In genomic region chr1:37475380-37476086, GRCh38 we compare ENCODE assay signal across 8 cellular contexts. TPM values are rescaled to one million over a fixed set of nuclear protein-coding genes. Genes with fewer than 3 reads are reported as not detected.
DNase-seq lines count a peak whose midpoint lies in the region; TF ChIP-seq lines count a peak whose summit lies in the region.

No MANE protein-coding gene starts in this region.

- H3K9me3 ChIP-seq in right atrium auricular region = no peaks in the 10 kb centered on the region
- no peaks in the 10 kb centered on the region for H3K9me3 ChIP-seq in ascending aorta

- DNase-seq in right atrium auricular region (ENCODE audit: low spot score) (no peak), cardiac septum (ENCODE audit: low spot score) (no peak), ascending aorta (ENCODE audit: low spot score in 2 of 2) (peak in 1 of 2 donors; percentile 66), lower leg skin (ENCODE audit: low spot score in 2 of 2) (no peak), NAMALWA (ENCODE audit: low spot score) (no peak), NCI-H2196 treated with DMSO at 0.1 percent for 48 hours (lab: John Stamatoyannopoulos, UW; ENCODE audit: unreplicated experiment) (no peak), RPMI8226 (no peak)

- WGBS in lower leg skin, 2 donors = 62 to 65% methylated on average over 15 to 23 of the region's 24 CpGs
- 87% methylated on average over 24 of the region's 24 CpGs for WGBS in urinary bladder

- peak overlapping the region; percentile 94 to 97 for H3K27ac ChIP-seq in right atrium auricular region
- peak overlapping the region; percentile 99 for H3K27ac ChIP-seq in ascending aorta
- H3K27ac ChIP-seq in urinary bladder (ENCODE audit: low read depth) = peak overlapping the region; percentile 73

- no peak for TF ChIP-seq POLR2A in lower leg skin (IDR thresholded peaks at IDR 0.05)

- H3K4me3 ChIP-seq in right atrium auricular region (peak overlapping the region; percentile 89 to 96), ascending aorta (peak overlapping the region; percentile 81 to 95), lower leg skin (ENCODE audit: low read depth, poor library complexity, severe bottlenecking) (peak overlapping the region; percentile 57), urinary bladder (ENCODE audit: low read depth, low read length) (peak overlapping the region; percentile 77)

- intact Hi-C loops in cardiac septum (cut with DNase I) (no loop called here), ascending aorta (cut with DNase I) (loop anchor here (10.0 kb wide), 2 partner anchors 519 to 1091 kb away; partner anchors contain the start of genes SF3A3 and STK40), lower leg skin (cut with DNase I; ENCODE audit: low total_unique reads) (no loop called here)

- TF ChIP-seq CTCF in right atrium auricular region (IDR thresholded peaks at IDR 0.05) (no peak), ascending aorta (IDR thresholded peaks at IDR 0.05) (no peak), lower leg skin (IDR thresholded peaks at IDR 0.05) (no peak)

- H3K27me3 ChIP-seq in right atrium auricular region (no peaks in the 10 kb centered on the region), ascending aorta (no peaks in the 10 kb centered on the region)

- H3K36me3 ChIP-seq in right atrium auricular region (peaks cover 31% of the 10 kb centered on the region), ascending aorta (peaks cover 9 to 16% of the 10 kb centered on the region in 2 donors), urinary bladder (ENCODE audit: insufficient read depth) (no peaks in the 10 kb centered on the region)

- peaks cover 0 to 87% of the 10 kb centered on the region in 2 donors for H3K4me1 ChIP-seq in right atrium auricular region
- peaks cover 47 to 80% of the 10 kb centered on the region in 2 donors for H3K4me1 ChIP-seq in ascending aorta
- H3K4me1 ChIP-seq in urinary bladder (ENCODE audit: insufficient read depth) = no peaks in the 10 kb centered on the region

RNA-seq across cellular contexts. Expression of gene ZC3H12A, which starts 1.2 kb away (rescaled TPM):
- total RNA-seq in right atrium auricular region (10 to 100 TPM in 1 of 2 donors, 1 to 10 TPM in 1; 9.4 to 13.5 TPM), cardiac septum (3.3 TPM), ascending aorta (12.8 TPM), lower leg skin (10 to 100 TPM; 36.0 to 42.9 (median 39.0) TPM), urinary bladder (4.2 TPM)
- 10.9 TPM for polyA plus RNA-seq in urinary bladder

RNA-seq across cellular contexts. Expression of gene MEAF6, which starts 39.0 kb away (rescaled TPM):
- total RNA-seq in right atrium auricular region (10 to 100 TPM; 50.4 to 61.0 TPM), cardiac septum (40.1 TPM), ascending aorta (12.3 TPM), lower leg skin (10 to 100 TPM; 55.7 to 94.2 (median 77.8) TPM), urinary bladder (62.5 TPM)
- polyA plus RNA-seq in urinary bladder = 65.5 TPM
